ENCODE assay signal across 28 cellular contexts in genomic region chr17:21389352-21389751, GRCh38. TPM values are rescaled to one million over a fixed set of nuclear protein-coding genes. Genes with fewer than 3 reads are reported as not detected.
"Had no signal": no experiment of that assay in that cellular context is flagged by ENCODE, and none has a peak within 500 bp of the region (broad histone marks: within the 10 kb centered on the region; RNA-seq: fewer than 3 reads in every experiment).

No MANE protein-coding gene starts in this region.

- H3K36me3 Mint-ChIP-seq: activated naive CD8-positive, alpha-beta T cell; T-cell had no signal

- H3K27ac ChIP-seq: adrenal gland, SK-N-MC had no signal

- DNase-seq: activated B cell treated with CpG ODN at 0.5 μM for 24 hours; activated CD4-positive, alpha-beta memory T cell treated with anti-CD3 and anti-CD28 coated beads, Interleukin-2, amount 10 ng/mL, durations not matched to agents 7 days and 5 days; activated CD4-positive, alpha-beta T cell treated with anti-CD3 and anti-CD28 coated beads for 1 hour; activated CD4-positive, alpha-beta T cell treated with anti-CD3 and anti-CD28 coated beads, Interleukin-2, amount 50 U/mL, for 1 hour; activated CD8-positive, alpha-beta memory T cell treated with anti-CD3 and anti-CD28 coated beads, Interleukin-2, amount 50 U/mL, for 48 hours; activated effector memory CD4-positive, alpha-beta T cell treated with anti-CD3 and anti-CD28 coated beads, Interleukin-2, amount 50 U/mL, for 16 hours; activated naive CD4-positive, alpha-beta T cell treated with anti-CD3 and anti-CD28 coated beads for 36 hours; activated T-cell treated with anti-CD3 and anti-CD28 coated beads, Interleukin-2, amount 50 U/mL, for 1 hour; adrenal gland; anterior cingulate cortex; MG63; MV-4-11; NCI-H1092 treated with DMSO at 0.1 percent for 48 hours; NCI-H1417 treated with DMSO at 0.1 percent for 48 hours; NCI-H1694; NCI-H2029; NCI-H2107; NCI-H2171 treated with DMSO at 0.1 percent for 48 hours; NCI-H226; NCI-H526 treated with DMSO at 0.1 percent for 48 hours; NCI-H82; T-cell; T-helper 2 cell; T1000 had no signal

- H3K36me3 ChIP-seq: adrenal gland, MG63 had no signal

- H3K9me3 Mint-ChIP-seq: activated B cell treated with CpG ODN at 0.5 μM for 24 hours; activated CD4-positive, alpha-beta memory T cell treated with anti-CD3 and anti-CD28 coated beads, Interleukin-2, amount 10 ng/mL, durations not matched to agents 7 days and 5 days; activated naive CD4-positive, alpha-beta T cell treated with anti-CD3 and anti-CD28 coated beads for 36 hours; T-cell had no signal

- FAIRE-seq: TTC549 had no signal

- H3K27ac Mint-ChIP-seq: activated B cell treated with CpG ODN at 0.5 μM for 24 hours; activated CD4-positive, alpha-beta memory T cell treated with anti-CD3 and anti-CD28 coated beads, Interleukin-2, amount 10 ng/mL, durations not matched to agents 7 days and 5 days; activated naive CD4-positive, alpha-beta T cell treated with anti-CD3 and anti-CD28 coated beads for 36 hours; activated naive CD8-positive, alpha-beta T cell; T-cell had no signal

- H3K4me3 ChIP-seq: adrenal gland, MG63, SK-N-MC had no signal

- H3K4me1 ChIP-seq: adrenal gland had no signal

- H3K4me1 Mint-ChIP-seq: activated B cell treated with CpG ODN at 0.5 μM for 24 hours; activated CD4-positive, alpha-beta memory T cell treated with anti-CD3 and anti-CD28 coated beads, Interleukin-2, amount 10 ng/mL, durations not matched to agents 7 days and 5 days; T-cell had no signal

- H3K9me3 ChIP-seq: adrenal gland, MG63 had no signal

- ATAC-seq: T-cell had no signal

- H3K27me3 Mint-ChIP-seq: activated CD4-positive, alpha-beta memory T cell treated with anti-CD3 and anti-CD28 coated beads, Interleukin-2, amount 10 ng/mL, durations not matched to agents 7 days and 5 days; activated naive CD8-positive, alpha-beta T cell had no signal

- H3K4me3 Mint-ChIP-seq: activated B cell treated with CpG ODN at 0.5 μM for 24 hours; activated CD4-positive, alpha-beta memory T cell treated with anti-CD3 and anti-CD28 coated beads, Interleukin-2, amount 10 ng/mL, durations not matched to agents 7 days and 5 days; activated naive CD4-positive, alpha-beta T cell treated with anti-CD3 and anti-CD28 coated beads for 36 hours; activated naive CD8-positive, alpha-beta T cell; T-cell had no signal

- H3K27me3 ChIP-seq: adrenal gland, MG63 had no signal

RNA-seq across cellular contexts. Expression of gene KCNJ12, which starts 13.2 kb away (rescaled TPM):
- total RNA-seq: activated B cell treated with CpG ODN at 0.5 μM for 24 hours; activated CD4-positive, alpha-beta memory T cell treated with anti-CD3 and anti-CD28 coated beads, Interleukin-2, amount 10 ng/mL, durations not matched to agents 7 days and 5 days; activated naive CD4-positive, alpha-beta T cell treated with anti-CD3 and anti-CD28 coated beads for 36 hours; RPMI7951 had no signal
